13 cellular contexts compared by ENCODE assay signal in the genomic region with DNA sequence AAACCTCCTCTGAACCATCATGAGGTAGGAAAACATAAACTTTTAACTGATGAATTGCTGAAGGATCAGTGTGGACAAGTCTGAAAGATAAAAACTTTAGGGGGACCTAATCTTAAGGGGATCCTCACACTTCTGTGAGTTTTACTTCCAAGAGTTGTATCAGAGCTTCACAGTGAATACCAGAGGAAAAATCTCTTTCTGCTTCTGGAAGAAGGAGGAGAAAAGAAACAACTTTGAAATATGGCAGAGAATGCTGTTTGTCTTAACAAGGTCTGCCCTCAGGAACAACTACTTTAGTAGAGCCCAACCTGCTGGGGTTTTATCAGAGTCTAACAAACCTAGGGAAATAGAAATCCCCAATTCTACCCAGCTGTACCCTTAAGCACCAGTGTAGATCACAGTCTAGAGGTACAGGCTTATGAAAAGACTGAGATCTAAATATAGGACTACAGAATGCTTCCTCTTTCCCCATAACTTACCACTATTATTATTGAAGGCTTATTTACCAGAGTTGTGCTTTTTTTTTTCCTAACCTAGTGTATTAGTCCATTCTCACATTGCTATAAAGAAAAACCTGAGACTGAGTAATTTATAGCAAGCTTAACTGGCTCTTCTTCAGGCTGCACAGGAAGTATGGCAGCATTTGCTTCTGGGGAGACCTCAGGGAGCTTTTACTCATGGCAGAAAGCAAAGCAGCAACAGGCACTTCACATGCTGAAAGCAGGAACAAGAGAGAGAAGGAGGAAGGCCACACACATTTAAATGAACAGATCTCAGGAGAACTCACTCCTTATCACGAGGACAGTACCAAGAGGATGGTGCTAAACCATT.
DNase-seq lines count a peak whose midpoint lies in the region; ATAC-seq, FAIRE-seq and TF ChIP-seq lines count a peak whose summit lies in the region.
"Had no signal": no experiment of that assay in that cellular context is flagged by ENCODE, and none has a peak within 500 bp of the region (broad histone marks: within the 10 kb centered on the region; RNA-seq: fewer than 3 reads in every experiment).

No MANE protein-coding gene starts in this region.

- intact Hi-C loops in GM12878 (cut with micrococcal nuclease; ENCODE audit: unreplicated experiment) (no loop called here), tibial artery (cut with DNase I; ENCODE audit: low total_unique reads) (no loop called here), aorta (cut with DNase I) (no loop called here)

- H3K4me3 ChIP-seq in GM12878: no peak overlapping the region
- no peak overlapping the region for H3K4me3 ChIP-seq in tibial artery
- H3K4me3 ChIP-seq in aorta (ENCODE audit: low read length in 2 of 2): no peak overlapping the region
- H3K4me3 ChIP-seq: neural progenitor cell had no signal

- no peak for FAIRE-seq in GM12878 (lab: Jason Lieb, UNC)

- H3K9me3 ChIP-seq in GM12878 (replicated peaks; ENCODE audit: control insufficient read depth, insufficient read depth, low read length) (no peaks in the 10 kb centered on the region; the same call in 2 of the 3 replicates), tibial artery (no peaks in the 10 kb centered on the region), aorta (ENCODE audit: control insufficient read depth, low read length) (no peaks in the 10 kb centered on the region)

- TF ChIP-seq POLR2A in GM12878 (IDR thresholded peaks at IDR 0.05; ENCODE audit: low read depth, low read length): no peak

- peak; percentile 44 for ATAC-seq in GM18861 (IDR thresholded peaks at IDR 0.05; ENCODE audit: unreplicated experiment)
- ATAC-seq in GM21526 (IDR thresholded peaks at IDR 0.05; ENCODE audit: low FRiP score, unreplicated experiment): peak; percentile 81
- peak; percentile 87 for ATAC-seq in HG03280 (IDR thresholded peaks at IDR 0.05; ENCODE audit: unreplicated experiment)
- peak; percentile 84 for ATAC-seq in GM12878
- ATAC-seq in aorta (ENCODE audit: low FRiP score): no peak
- ATAC-seq: T-cell had no signal

- no TSS peak for BruUV-seq in GM12878 (replicated peaks; lab: Mats Ljungman, UMichigan)

- no peaks in the 10 kb centered on the region for H4K20me1 ChIP-seq in GM12878 (ENCODE audit: control insufficient read depth, insufficient read depth)

- TF ChIP-seq EP300 in GM12878 (IDR thresholded peaks at IDR 0.05; ENCODE audit: borderline replicate concordance in 1 of 2, control insufficient read depth in 1 of 2, low read depth in 2 of 2, low read length in 2 of 2): no peak

- POLR2A ChIA-PET in GM12878 (lab: Charles Lee): interaction anchor here (0.6 to 2.2 kb wide), 9 partner anchors 10 to 43 kb away, joined by 3 to 9 read pairs (median 3); no protein-coding TSS in a partner anchor

- DNase-seq in GM12878 (ENCODE audit: low read depth, low spot score) (peak; percentile 8), nucleus accumbens (lab: John Stamatoyannopoulos, UW) (no peak), tibial artery (no peak), aorta (no peak), AG08395 (ENCODE audit: low spot score) (no peak)
- DNase-seq: activated gamma-delta T cell, DMS79 treated with DMSO at 0.1 percent for 48 hours, NCI-H1694 treated with DMSO at 0.1 percent for 48 hours, T-cell had no signal

- H3K9ac ChIP-seq in GM12878 (ENCODE audit: control insufficient read depth, insufficient read depth, low read length): no peak overlapping the region
- H3K9ac ChIP-seq: neural progenitor cell had no signal

- TF ChIP-seq CTCF in GM12878 (IDR thresholded peaks at IDR 0.05 in 2 of 3, conservative IDR thresholded peaks at IDR 0.05 in 1 of 3; ENCODE audit: control insufficient read depth in 2 of 3, extremely low read depth in 1 of 3, insufficient read depth in 1 of 3, low read depth in 3 of 3, low read length in 3 of 3): no peak
- no peak for TF ChIP-seq CTCF in tibial artery (IDR thresholded peaks at IDR 0.05)

- H3K4me1 ChIP-seq in GM12878 (ENCODE audit: control insufficient read depth, insufficient read depth, low read length) (peaks cover 10% of the 10 kb centered on the region; the same call in 1 of the 2 replicates), tibial artery (peaks cover 0 to 12% (median 3%) of the 10 kb centered on the region in 4 donors), aorta (ENCODE audit: control insufficient read depth in 1 of 2, insufficient read depth in 2 of 2, low read length in 2 of 2) (peaks cover 0 to 2% of the 10 kb centered on the region in 2 donors)
- H3K4me1 ChIP-seq: neural progenitor cell had no signal

- H2AFZ ChIP-seq in GM12878 (ENCODE audit: control insufficient read depth, low read depth, low read length): no peak overlapping the region
- H2AFZ ChIP-seq: neural progenitor cell had no signal

- in situ Hi-C loops in GM12878 (cut with MboI): no loop called here

- SMC1A ChIA-PET in GM12878 (lab: Charles Lee; ENCODE audit: uncharacterized antibody, unreplicated experiment): interaction anchor here (0.7 to 7.3 kb wide), 15 partner anchors 9 to 739 kb away, joined by 3 to 64 read pairs (median 5); no protein-coding TSS in a partner anchor

- H3K27me3 ChIP-seq in GM12878 (replicated peaks in 1 of 2; ENCODE audit: control insufficient read depth in 2 of 2, insufficient read depth in 2 of 2, low read length in 1 of 2): no peaks in the 10 kb centered on the region
- H3K27me3 ChIP-seq in tibial artery: no peaks in the 10 kb centered on the region
- no peaks in the 10 kb centered on the region for H3K27me3 ChIP-seq in aorta (ENCODE audit: control insufficient read depth in 1 of 2, insufficient read depth in 2 of 2, low read length in 1 of 2)
- H3K27me3 ChIP-seq: neural progenitor cell had no signal

- CTCF ChIA-PET in GM12878 (lab: Yijun Ruan, JAX): interaction anchor here (1.0 to 3.2 kb wide), 4 partner anchors 14 to 46 kb away, joined by 3 to 9 read pairs (median 5); no protein-coding TSS in a partner anchor

- TF ChIP-seq RAD21 in GM12878 (IDR thresholded peaks at IDR 0.05; ENCODE audit: insufficient read depth, low read depth, low read length): no peak

- H3K79me2 ChIP-seq in GM12878 (ENCODE audit: control insufficient read depth, insufficient read depth, low read length): no peaks in the 10 kb centered on the region

- 0% methylated on average over 1 of the region's 1 CpG for WGBS in GM12878 (ENCODE audit: insufficient coverage, insufficient replicate concordance, low lambda C conversion rate, missing lambda C conversion rate)
- 93 to 100% methylated on average over 1 of the region's 1 CpG for WGBS in aorta, 2 donors

- H3K36me3 ChIP-seq in GM12878 (ENCODE audit: control insufficient read depth in 2 of 2, insufficient read depth in 2 of 2, low read length in 1 of 2): peaks cover 2 to 3% of the 10 kb centered on the region in 2 experiments; a peak in 1 of 4 replicates
- H3K36me3 ChIP-seq in tibial artery: no peaks in the 10 kb centered on the region
- H3K36me3 ChIP-seq in aorta (ENCODE audit: control insufficient read depth in 1 of 2, insufficient read depth in 2 of 2, low read length in 1 of 2): no peaks in the 10 kb centered on the region
- H3K36me3 ChIP-seq: neural progenitor cell had no signal

- H3K4me2 ChIP-seq in GM12878 (ENCODE audit: control insufficient read depth, insufficient read depth): no peak overlapping the region; the same call in 1 of the 2 replicates
- H3K4me2 ChIP-seq: neural progenitor cell had no signal

- RAD21 ChIA-PET in GM12878 (lab: Charles Lee; ENCODE audit: unreplicated experiment): interaction anchor here (0.8 to 4.7 kb wide), 7 partner anchors 9 to 167 kb away, joined by 3 to 41 read pairs (median 4); no protein-coding TSS in a partner anchor

- H3K27ac ChIP-seq in GM12878 (ENCODE audit: control insufficient read depth, insufficient read depth): no peak overlapping the region; the same call in 1 of the 2 replicates
- no peak overlapping the region for H3K27ac ChIP-seq in tibial artery
- no peak overlapping the region for H3K27ac ChIP-seq in aorta (ENCODE audit: low read depth in 1 of 2, low read length in 2 of 2)
- H3K27ac ChIP-seq: neural progenitor cell had no signal

TF ChIP-seq in GM12878, 131 proteins besides CTCF, POLR2A, EP300 and RAD21 (continues in another document):
- TF ChIP-seq, protein P1, sequence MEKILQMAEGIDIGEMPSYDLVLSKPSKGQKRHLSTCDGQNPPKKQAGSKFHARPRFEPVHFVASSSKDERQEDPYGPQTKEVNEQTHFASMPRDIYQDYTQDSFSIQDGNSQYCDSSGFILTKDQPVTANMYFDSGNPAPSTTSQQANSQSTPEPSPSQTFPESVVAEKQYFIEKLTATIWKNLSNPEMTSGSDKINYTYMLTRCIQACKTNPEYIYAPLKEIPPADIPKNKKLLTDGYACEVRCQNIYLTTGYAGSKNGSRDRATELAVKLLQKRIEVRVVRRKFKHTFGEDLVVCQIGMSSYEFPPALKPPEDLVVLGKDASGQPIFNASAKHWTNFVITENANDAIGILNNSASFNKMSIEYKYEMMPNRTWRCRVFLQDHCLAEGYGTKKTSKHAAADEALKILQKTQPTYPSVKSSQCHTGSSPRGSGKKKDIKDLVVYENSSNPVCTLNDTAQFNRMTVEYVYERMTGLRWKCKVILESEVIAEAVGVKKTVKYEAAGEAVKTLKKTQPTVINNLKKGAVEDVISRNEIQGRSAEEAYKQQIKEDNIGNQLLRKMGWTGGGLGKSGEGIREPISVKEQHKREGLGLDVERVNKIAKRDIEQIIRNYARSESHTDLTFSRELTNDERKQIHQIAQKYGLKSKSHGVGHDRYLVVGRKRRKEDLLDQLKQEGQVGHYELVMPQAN (conservative IDR thresholded peaks at IDR 0.05): no peak
- TF ChIP-seq FOS (IDR thresholded peaks at IDR 0.05; ENCODE audit: borderline replicate concordance, extremely low read depth, insufficient read length) (no peak), FOXM1 (IDR thresholded peaks at IDR 0.05; ENCODE audit: low read depth, low read length) (no peak), ESRRA (IDR thresholded peaks at IDR 0.05; ENCODE audit: low read length) (no peak), SMAD5 (IDR thresholded peaks at IDR 0.05; ENCODE audit: low read depth) (no peak), ETV6 (conservative IDR thresholded peaks at IDR 0.05 in 1 of 2, IDR thresholded peaks at IDR 0.05 in 1 of 2; ENCODE audit: borderline replicate concordance in 1 of 2, low read depth in 1 of 2) (no peak), STAT3 (IDR thresholded peaks at IDR 0.05; ENCODE audit: low read depth, low read length) (no peak)
- TF ChIP-seq, protein P2, sequence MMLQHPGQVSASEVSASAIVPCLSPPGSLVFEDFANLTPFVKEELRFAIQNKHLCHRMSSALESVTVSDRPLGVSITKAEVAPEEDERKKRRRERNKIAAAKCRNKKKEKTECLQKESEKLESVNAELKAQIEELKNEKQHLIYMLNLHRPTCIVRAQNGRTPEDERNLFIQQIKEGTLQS (IDR thresholded peaks at IDR 0.05; ENCODE audit: borderline replicate concordance, extremely low read depth, low read depth, low read length): no peak
